In genomic region chr9:108708448-108708847, GRCh38 we compare ENCODE assay signal across 17 cellular contexts.
DNase-seq lines count a peak whose midpoint lies in the region; ATAC-seq and TF ChIP-seq lines count a peak whose summit lies in the region.
"Had no signal": no experiment of that assay in that cellular context is flagged by ENCODE, and none has a peak within 500 bp of the region (broad histone marks: within the 10 kb centered on the region; RNA-seq: fewer than 3 reads in every experiment).

No MANE protein-coding gene starts in this region.

- POLR2A ChIA-PET in GM10248 (lab: Yijun Ruan, JAX), result no interaction called here

- peak overlapping the region; percentile 67 for H3K18ac ChIP-seq in neuronal stem cell (ENCODE audit: low read length)

- H3K36me3 ChIP-seq in WERI-Rb-1, result peaks cover 7% of the 10 kb centered on the region
- no peaks in the 10 kb centered on the region for H3K36me3 ChIP-seq in neuronal stem cell (replicated peaks in 1 of 2; ENCODE audit: control insufficient read depth in 2 of 2, insufficient read depth in 2 of 2, low read length in 2 of 2)
- H3K36me3 ChIP-seq: BE2C, MG63, Peyer's patch had no signal

- peak overlapping the region; percentile 30 for H3K27ac ChIP-seq in WERI-Rb-1
- peak overlapping the region in 54 of 59 donors; percentile 7 to 97 (median 86) for H3K27ac ChIP-seq in dorsolateral prefrontal cortex
- no peak overlapping the region for H3K27ac ChIP-seq in neuronal stem cell (replicated peaks; ENCODE audit: low read length)
- H3K27ac ChIP-seq: Peyer's patch had no signal

- no peak overlapping the region for H2BK15ac ChIP-seq in neuronal stem cell (ENCODE audit: low read length)

- TF ChIP-seq CTCF in WERI-Rb-1 (IDR thresholded peaks at IDR 0.05; ENCODE audit: low read depth, low read length) (no peak), dorsolateral prefrontal cortex (IDR thresholded peaks at IDR 0.05 in 54 of 56, conservative IDR thresholded peaks at IDR 0.05 in 2 of 56; ENCODE audit: low read depth in 1 of 56, partially characterized antibody in 56 of 56) (peak in 18 of 56 donors; percentile 13 to 54 (median 26)), GM10248 (IDR thresholded peaks at IDR 0.05; ENCODE audit: control extremely low read depth, extremely low read depth, low read depth, missing control alignments) (no peak)

- CTCF ChIA-PET in GM10248 (lab: Yijun Ruan, JAX), result no interaction called here

- no peak overlapping the region for H2AFZ ChIP-seq in neuronal stem cell (ENCODE audit: low read length)

- H3K79me1 ChIP-seq in neuronal stem cell (ENCODE audit: low read depth, low read length), result no peaks in the 10 kb centered on the region

- H3K4me1 ChIP-seq in neuronal stem cell (ENCODE audit: control insufficient read depth in 2 of 2, insufficient read depth in 1 of 2, low read depth in 1 of 2, low read length in 2 of 2), result no peaks in the 10 kb centered on the region
- H3K4me1 ChIP-seq: BE2C, Peyer's patch had no signal

- peak overlapping the region; percentile 72 for H3K14ac ChIP-seq in neuronal stem cell (ENCODE audit: low read length)

- H3K9me3 ChIP-seq in WERI-Rb-1 (ENCODE audit: severe bottlenecking) (no peaks in the 10 kb centered on the region), neuronal stem cell (replicated peaks in 1 of 2; ENCODE audit: control insufficient read depth in 2 of 2, insufficient read depth in 1 of 2, low read depth in 1 of 2, low read length in 2 of 2) (no peaks in the 10 kb centered on the region)
- H3K9me3 ChIP-seq: BE2C, MG63, Peyer's patch had no signal

- H4K91ac ChIP-seq in neuronal stem cell (ENCODE audit: low read depth, low read length, poor library complexity), result no peak overlapping the region

- no peak overlapping the region for H2BK12ac ChIP-seq in neuronal stem cell (ENCODE audit: low read length)

- H3K27me3 ChIP-seq in WERI-Rb-1 (ENCODE audit: insufficient read depth, low read depth, severe bottlenecking), result no peaks in the 10 kb centered on the region
- H3K27me3 ChIP-seq in dorsolateral prefrontal cortex, result no peaks in the 10 kb centered on the region
- no peaks in the 10 kb centered on the region for H3K27me3 ChIP-seq in neuronal stem cell (ENCODE audit: control insufficient read depth in 3 of 3, insufficient read depth in 3 of 3, low read depth in 1 of 3, low read length in 3 of 3)
- H3K27me3 ChIP-seq: BE2C, MG63, Peyer's patch had no signal

- DNase-seq in WERI-Rb-1, result no peak
- DNase-seq in dorsolateral prefrontal cortex, result peak; percentile 13 to 95 (median 89)
- DNase-seq in neuronal stem cell (ENCODE audit: low spot score), result no peak
- peak; percentile 90 for DNase-seq in superior temporal gyrus (ENCODE audit: extremely low spot score)
- no peak for DNase-seq in GM10248 (ENCODE audit: extremely low spot score)
- DNase-seq: BE2C; CD8-positive, alpha-beta memory T cell; DMS 273 treated with DMSO at 0.1 percent for 48 hours; H9; MG63; NCI-H1105; NCI-H187 treated with DMSO at 0.1 percent for 48 hours; Peyer's patch; SHP77 had no signal

- no peak overlapping the region for H4K8ac ChIP-seq in neuronal stem cell (ENCODE audit: low read depth, low read length)

- no peak overlapping the region for H3K23ac ChIP-seq in neuronal stem cell (ENCODE audit: low read depth, low read length, poor library complexity)

- intact Hi-C loops in dorsolateral prefrontal cortex (cut with DNase I), result loop anchor here in 1 of 2 donors (5.0 kb wide), 1 partner anchor 49 kb away; no protein-coding TSS in a partner anchor

- H2AK5ac ChIP-seq in neuronal stem cell (ENCODE audit: low read depth, low read length), result no peak overlapping the region

- no CpG with 5 or more reads among the region's 9 CpGs for WGBS in neuronal stem cell (ENCODE audit: extremely low coverage in 2 of 2, insufficient read length in 2 of 2, insufficient replicate concordance in 1 of 2), 2 donors

- no peak overlapping the region for H3K4ac ChIP-seq in neuronal stem cell (ENCODE audit: low read length)

- no peak for ATAC-seq in GM18873 (IDR thresholded peaks at IDR 0.05; ENCODE audit: low FRiP score, unreplicated experiment)
- ATAC-seq in GM21717 (IDR thresholded peaks at IDR 0.05; ENCODE audit: unreplicated experiment), result no peak
- no peak for ATAC-seq in HG03439 (IDR thresholded peaks at IDR 0.05; ENCODE audit: unreplicated experiment)

- H2BK5ac ChIP-seq in neuronal stem cell (ENCODE audit: low read length), result peak overlapping the region; percentile 31

- H3K9ac ChIP-seq in neuronal stem cell (ENCODE audit: low read depth, low read length, poor library complexity), result no peak overlapping the region

- H3K4me3 ChIP-seq in WERI-Rb-1 (ENCODE audit: low read depth, low read length) (no peak overlapping the region), dorsolateral prefrontal cortex (no peak overlapping the region), neuronal stem cell (ENCODE audit: low read length in 2 of 2) (no peak overlapping the region)
- H3K4me3 ChIP-seq: MG63, Peyer's patch had no signal

- H2BK120ac ChIP-seq in neuronal stem cell (ENCODE audit: low read depth, low read length), result no peak overlapping the region

- H3K4me2 ChIP-seq in neuronal stem cell (ENCODE audit: insufficient read depth, low read length, poor library complexity, severe bottlenecking), result no peak overlapping the region

Comparison
In these comparisons a context has a peak if more than half of its experiments do, and no peak if none do; other contexts are left out.
1. DNase-seq: peak in dorsolateral prefrontal cortex (10 of 10) and superior temporal gyrus (single experiment); none in WERI-Rb-1 (single experiment), neuronal stem cell (single experiment) and GM10248 (single experiment).